Comparison of ENCODE assay signal across 10 cellular contexts in genomic region chr7:148223130-148223529, GRCh38.
"Had no signal": no experiment of that assay in that cellular context is flagged by ENCODE, and none has a peak within 500 bp of the region (broad histone marks: within the 10 kb centered on the region; RNA-seq: fewer than 3 reads in every experiment).

No MANE protein-coding gene starts in this region.

- H3K4me2 ChIP-seq: GM23338 had no signal

- H3K27ac ChIP-seq: GM23248 had no signal

- H2AFZ ChIP-seq: GM23248, GM23338 had no signal

- DNase-seq: GM23248, GOT3, H7, H9, HCEC 1CT, HFFc6 had no signal

- H3K9me3 ChIP-seq: HAP-1 had no signal

- H3K4me1 ChIP-seq: HAP-1 had no signal

- H3K36me3 ChIP-seq: HAP-1 had no signal

- FAIRE-seq: H1, H54 had no signal

- H3K4me3 ChIP-seq: GM23248, GM23338, HAP-1 had no signal

- H3K9ac ChIP-seq: GM23248 had no signal
